34 cellular contexts compared by ENCODE assay signal in the genomic region with DNA sequence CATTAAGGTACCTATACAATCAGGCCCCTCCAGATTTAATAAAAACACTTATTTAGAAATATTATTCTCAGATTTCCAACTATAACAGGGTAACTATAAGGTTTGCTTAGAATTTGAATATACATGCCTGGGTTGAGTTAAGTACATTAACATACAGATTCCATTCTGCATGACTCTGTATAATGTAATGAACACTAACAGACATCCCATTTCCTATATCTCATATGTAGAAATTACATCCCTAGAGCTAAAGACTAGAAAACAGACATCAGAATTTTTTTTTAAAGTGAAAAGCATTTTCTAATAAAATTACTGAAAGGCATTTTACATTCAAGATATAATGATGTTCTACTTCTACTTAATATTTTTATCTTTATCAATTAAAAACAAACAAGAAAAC.
"Had no signal": no experiment of that assay in that cellular context is flagged by ENCODE, and none has a peak within 500 bp of the region (broad histone marks: within the 10 kb centered on the region; RNA-seq: fewer than 3 reads in every experiment).

No MANE protein-coding gene starts in this region.

- H3K4me3 ChIP-seq: adrenal gland, body of pancreas, breast epithelium had no signal

- H3K9me3 Mint-ChIP-seq: activated B cell treated with CpG ODN at 0.5 μM for 24 hours; activated CD4-positive, alpha-beta memory T cell treated with anti-CD3 and anti-CD28 coated beads for 36 hours; activated CD4-positive, alpha-beta T cell treated with anti-CD3 and anti-CD28 coated beads, Interleukin-2, amount 10 ng/mL, durations not matched to agents 24 days and 14 days; activated CD8-positive, alpha-beta T cell treated with anti-CD3 and anti-CD28 coated beads for 36 hours; activated naive CD4-positive, alpha-beta T cell treated with anti-CD3 and anti-CD28 coated beads for 36 hours; activated naive CD4-positive, alpha-beta T cell treated with anti-CD3 and anti-CD28 coated beads, Interleukin-2, amount 50 U/mL, for 72 hours; activated naive CD8-positive, alpha-beta T cell treated with anti-CD3 and anti-CD28 coated beads for 36 hours; activated T-cell treated with anti-CD3 and anti-CD28 coated beads, Interleukin-2, amount 50 U/mL, for 4 hours; activated T-cell treated with anti-CD3 and anti-CD28 coated beads, Interleukin-2, amount 50 U/mL, for 72 hours; activated T-helper 1 cell treated with anti-CD3 and anti-CD28 coated beads, Interleukin-12 subunit alpha, Interleukin-12 subunit beta, Interleukin-2, Interleukin-4 antibody, amounts not matched to agents 30 ng/mL and 10 ng/mL and 1 ng/mL, durations not matched to agents 14 hours and 24 hours and 36 hours; activated T-helper 17 cell treated with anti-CD3 and anti-CD28 coated beads, Interleukin-2, amount 50 U/mL, for 72 hours had no signal

- H3K4me1 Mint-ChIP-seq: activated B cell treated with CpG ODN at 0.5 μM for 24 hours; activated CD4-positive, alpha-beta T cell treated with anti-CD3 and anti-CD28 coated beads, Interleukin-2, amount 10 ng/mL, durations not matched to agents 24 days and 14 days; activated naive CD8-positive, alpha-beta T cell treated with anti-CD3 and anti-CD28 coated beads for 36 hours; activated T-helper 17 cell treated with anti-CD3 and anti-CD28 coated beads, Interleukin-2, amount 50 U/mL, for 72 hours; T-helper 17 cell had no signal

- H3K27ac ChIP-seq: adrenal gland, brain microvascular endothelial cell, breast epithelium, VCaP had no signal

- ATAC-seq: activated CD8-positive, alpha-beta T cell treated with anti-CD3 and anti-CD28 coated beads for 36 hours; activated naive CD4-positive, alpha-beta T cell treated with anti-CD3 and anti-CD28 coated beads, Interleukin-2, amount 50 U/mL, for 72 hours; activated T-cell treated with anti-CD3 and anti-CD28 coated beads, Interleukin-2, amount 50 U/mL, for 4 hours; activated T-cell treated with anti-CD3 and anti-CD28 coated beads, Interleukin-2, amount 50 U/mL, for 72 hours; activated T-helper 17 cell treated with anti-CD3 and anti-CD28 coated beads, Interleukin-2, amount 50 U/mL, for 72 hours; body of pancreas; T-helper 17 cell had no signal

- H3K27me3 Mint-ChIP-seq: activated CD4-positive, alpha-beta memory T cell treated with anti-CD3 and anti-CD28 coated beads for 36 hours; activated CD8-positive, alpha-beta T cell treated with anti-CD3 and anti-CD28 coated beads for 36 hours; activated naive CD8-positive, alpha-beta T cell treated with anti-CD3 and anti-CD28 coated beads for 36 hours; activated T-helper 17 cell treated with anti-CD3 and anti-CD28 coated beads, Interleukin-2, amount 50 U/mL, for 72 hours had no signal

- DNase-seq: activated B cell treated with CpG ODN at 0.5 μM for 24 hours; activated CD4-positive, alpha-beta memory T cell treated with anti-CD3 and anti-CD28 coated beads for 36 hours; activated CD4-positive, alpha-beta T cell treated with anti-CD3 and anti-CD28 coated beads for 4 hours; activated CD4-positive, alpha-beta T cell treated with anti-CD3 and anti-CD28 coated beads, Interleukin-2, amount 10 ng/mL, durations not matched to agents 24 days and 14 days; activated CD4-positive, alpha-beta T cell treated with anti-CD3 and anti-CD28 coated beads, Interleukin-2, amount 50 U/mL, for 1 hour; activated CD4-positive, alpha-beta T cell treated with anti-CD3 and anti-CD28 coated beads, Interleukin-2, amount 50 U/mL, for 4 hours; activated CD4-positive, CD25-positive, alpha-beta regulatory T cell treated with anti-CD3 and anti-CD28 coated beads, Interleukin-2, amount 50 U/mL, for 72 hours; activated CD8-positive, alpha-beta memory T cell treated with anti-CD3 and anti-CD28 coated beads, Interleukin-2, amount 50 U/mL, for 4 hours; activated CD8-positive, alpha-beta T cell treated with anti-CD3 and anti-CD28 coated beads for 36 hours; activated effector memory CD4-positive, alpha-beta T cell treated with anti-CD3 and anti-CD28 coated beads, Interleukin-2, amount 50 U/mL, for 16 hours; activated gamma-delta T cell treated with Interleukin-2 at 50 U/mL for 16 hours; activated naive CD4-positive, alpha-beta T cell; activated naive CD4-positive, alpha-beta T cell treated with anti-CD3 and anti-CD28 coated beads for 36 hours; activated naive CD4-positive, alpha-beta T cell treated with anti-CD3 and anti-CD28 coated beads, Interleukin-2, amount 50 U/mL, for 16 hours; activated naive CD8-positive, alpha-beta T cell treated with anti-CD3 and anti-CD28 coated beads for 36 hours; activated T-cell treated with anti-CD3 and anti-CD28 coated beads for 4 hours; activated T-cell treated with anti-CD3 and anti-CD28 coated beads, Interleukin-2, amount 50 U/mL, for 1 hour; activated T-cell treated with anti-CD3 and anti-CD28 coated beads, Interleukin-2, amount 50 U/mL, for 4 hours; activated T-cell treated with anti-CD3 and anti-CD28 coated beads, Interleukin-2, amount 50 U/mL, for 72 hours; adrenal gland; amniotic stem cell; aorta; body of pancreas; brain microvascular endothelial cell; central memory CD4-positive, alpha-beta T cell; T-helper 17 cell; T-helper 9 cell had no signal

- H3K27me3 ChIP-seq: adrenal gland, body of pancreas, brain microvascular endothelial cell, breast epithelium had no signal

- H3K36me3 Mint-ChIP-seq: activated CD4-positive, alpha-beta memory T cell treated with anti-CD3 and anti-CD28 coated beads for 36 hours; activated naive CD4-positive, alpha-beta T cell treated with anti-CD3 and anti-CD28 coated beads, Interleukin-2, amount 50 U/mL, for 72 hours; activated naive CD8-positive, alpha-beta T cell treated with anti-CD3 and anti-CD28 coated beads for 36 hours had no signal

- H3K9me3 ChIP-seq: adrenal gland, body of pancreas, breast epithelium had no signal

- H3K4me1 ChIP-seq: adrenal gland, breast epithelium had no signal

- H3K27ac Mint-ChIP-seq: activated B cell treated with CpG ODN at 0.5 μM for 24 hours; activated CD4-positive, alpha-beta memory T cell treated with anti-CD3 and anti-CD28 coated beads for 36 hours; activated CD4-positive, alpha-beta T cell treated with anti-CD3 and anti-CD28 coated beads, Interleukin-2, amount 10 ng/mL, durations not matched to agents 24 days and 14 days; activated CD8-positive, alpha-beta T cell treated with anti-CD3 and anti-CD28 coated beads for 36 hours; activated naive CD4-positive, alpha-beta T cell treated with anti-CD3 and anti-CD28 coated beads for 36 hours; activated naive CD4-positive, alpha-beta T cell treated with anti-CD3 and anti-CD28 coated beads, Interleukin-2, amount 50 U/mL, for 72 hours; activated naive CD8-positive, alpha-beta T cell treated with anti-CD3 and anti-CD28 coated beads for 36 hours; activated T-cell treated with anti-CD3 and anti-CD28 coated beads, Interleukin-2, amount 50 U/mL, for 72 hours; activated T-helper 1 cell treated with anti-CD3 and anti-CD28 coated beads, Interleukin-12 subunit alpha, Interleukin-12 subunit beta, Interleukin-2, Interleukin-4 antibody, amounts not matched to agents 30 ng/mL and 10 ng/mL and 1 ng/mL, durations not matched to agents 14 hours and 24 hours and 36 hours; activated T-helper 17 cell treated with anti-CD3 and anti-CD28 coated beads, Interleukin-2, amount 50 U/mL, for 72 hours; T-helper 17 cell had no signal

- H3K36me3 ChIP-seq: adrenal gland, brain microvascular endothelial cell, breast epithelium had no signal

- H3K4me3 Mint-ChIP-seq: activated B cell treated with CpG ODN at 0.5 μM for 24 hours; activated CD4-positive, alpha-beta memory T cell treated with anti-CD3 and anti-CD28 coated beads for 36 hours; activated CD4-positive, alpha-beta T cell treated with anti-CD3 and anti-CD28 coated beads, Interleukin-2, amount 10 ng/mL, durations not matched to agents 24 days and 14 days; activated CD8-positive, alpha-beta T cell treated with anti-CD3 and anti-CD28 coated beads for 36 hours; activated naive CD4-positive, alpha-beta T cell treated with anti-CD3 and anti-CD28 coated beads for 36 hours; activated naive CD8-positive, alpha-beta T cell treated with anti-CD3 and anti-CD28 coated beads for 36 hours; activated T-cell treated with anti-CD3 and anti-CD28 coated beads, Interleukin-2, amount 50 U/mL, for 4 hours; activated T-cell treated with anti-CD3 and anti-CD28 coated beads, Interleukin-2, amount 50 U/mL, for 72 hours; activated T-helper 1 cell treated with anti-CD3 and anti-CD28 coated beads, Interleukin-12 subunit alpha, Interleukin-12 subunit beta, Interleukin-2, Interleukin-4 antibody, amounts not matched to agents 30 ng/mL and 10 ng/mL and 1 ng/mL, durations not matched to agents 14 hours and 24 hours and 36 hours; activated T-helper 17 cell treated with anti-CD3 and anti-CD28 coated beads, Interleukin-2, amount 50 U/mL, for 72 hours; T-helper 17 cell had no signal

- FAIRE-seq: astrocyte, TTC549 had no signal
